Comparison of ENCODE assay signal across 8 cellular contexts in the genomic region with DNA sequence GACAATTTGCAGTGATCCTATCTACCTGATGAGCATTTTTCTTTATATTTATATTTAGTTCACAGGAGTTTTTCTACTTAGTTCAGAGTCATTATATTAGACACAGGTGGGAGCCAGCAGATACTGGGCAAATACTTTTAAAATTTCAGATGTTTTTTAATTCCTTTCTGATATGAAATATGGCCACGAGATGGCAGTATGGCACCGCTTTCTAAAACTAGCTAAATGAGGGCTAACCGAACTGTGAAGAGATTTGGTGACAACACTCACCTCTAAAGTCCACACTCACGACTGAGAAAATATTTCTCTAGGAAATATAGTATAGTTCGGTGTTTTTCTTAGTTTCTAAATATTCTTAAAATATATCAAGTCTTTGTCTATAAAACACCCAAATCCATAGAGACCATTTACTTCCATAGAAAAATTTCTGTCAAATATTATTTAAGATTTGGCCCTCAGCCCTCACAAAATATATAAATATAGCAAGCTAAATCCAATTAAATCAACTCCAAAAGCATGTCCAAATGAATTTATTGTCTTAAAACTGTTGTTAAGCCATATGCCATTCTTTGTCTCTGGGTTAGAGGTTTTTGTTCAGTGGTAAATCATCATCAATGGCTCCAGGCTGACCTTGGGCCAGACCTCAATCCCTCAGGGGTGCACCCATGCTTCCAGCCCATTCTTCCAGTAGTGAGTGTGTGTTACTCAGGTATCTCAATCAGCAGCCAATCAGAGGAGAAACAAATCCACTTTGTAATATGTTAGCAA.
DNase-seq lines count a peak whose midpoint lies in the region; ATAC-seq and TF ChIP-seq lines count a peak whose summit lies in the region.

No MANE protein-coding gene starts in this region.

- WGBS in esophagus squamous epithelium, 2 donors: 2% methylated on average over 5 of the region's 5 CpGs
- 3 to 4% methylated on average over 5 of the region's 5 CpGs for WGBS in thyroid gland, 2 donors

- no peaks in the 10 kb centered on the region for H3K9me2 ChIP-seq in OCI-LY7 (ENCODE audit: insufficient read depth, low read length)

- no peak overlapping the region for H3K4me2 ChIP-seq in OCI-LY7 (ENCODE audit: low read length)

- no peaks in the 10 kb centered on the region for H3K4me1 ChIP-seq in OCI-LY7 (ENCODE audit: insufficient read depth, low read length, poor library complexity, severe bottlenecking)
- H3K4me1 ChIP-seq in esophagus squamous epithelium: no peaks in the 10 kb centered on the region
- H3K4me1 ChIP-seq in neutrophil (ENCODE audit: control insufficient read depth in 1 of 2, insufficient read depth in 1 of 2, low read depth in 1 of 2, low read length in 1 of 2): no peaks in the 10 kb centered on the region
- H3K4me1 ChIP-seq in thyroid gland: no peaks in the 10 kb centered on the region

- no peaks in the 10 kb centered on the region for H4K20me1 ChIP-seq in OCI-LY7 (ENCODE audit: insufficient read depth, low read length)

- intact Hi-C loops in OCI-LY7 (cut with micrococcal nuclease; ENCODE audit: unreplicated experiment) (loop anchor here (1.0 to 5.0 kb wide), 5 partner anchors 109 to 804 kb away; no protein-coding TSS in a partner anchor), esophagus squamous epithelium (cut with DNase I) (loop anchor here (10.0 kb wide), 1 partner anchor 191 kb away; no protein-coding TSS in a partner anchor), thyroid gland (cut with DNase I) (loop anchor here (5.0 to 10.0 kb wide), 3 partner anchors 131 to 789 kb away; no protein-coding TSS in a partner anchor)

- H3K36me3 ChIP-seq in OCI-LY7 (ENCODE audit: insufficient read depth, low read length) (peaks cover 3% of the 10 kb centered on the region; the same call in 1 of the 2 replicates), esophagus squamous epithelium (peaks cover 0 to 81% (median 0%) of the 10 kb centered on the region in 3 donors), neutrophil (peaks cover 61% of the 10 kb centered on the region), thyroid gland (peaks cover 14 to 15% of the 10 kb centered on the region in 2 donors)

- peak; percentile 41 for DNase-seq in COLO668 (lab: John Stamatoyannopoulos, UW; ENCODE audit: unreplicated experiment)
- DNase-seq in HS-5 (ENCODE audit: low read depth): peak; percentile 23
- peak; percentile 78 for DNase-seq in OCI-LY7 (ENCODE audit: low spot score)
- DNase-seq in activated T-cell treated with anti-CD3 and anti-CD28 coated beads for 24 hours (ENCODE audit: low read depth): peak; percentile 58
- DNase-seq in esophagus squamous epithelium (lab: John Stamatoyannopoulos, UW): no peak
- peak; percentile 44 to 68 for DNase-seq in thyroid gland

- H3K79me2 ChIP-seq in OCI-LY7 (ENCODE audit: insufficient read depth, low read depth, low read length): no peaks in the 10 kb centered on the region

- no peaks in the 10 kb centered on the region for H3K9me3 ChIP-seq in OCI-LY7 (ENCODE audit: low read length)
- H3K9me3 ChIP-seq in esophagus squamous epithelium: no peaks in the 10 kb centered on the region
- H3K9me3 ChIP-seq in neutrophil: no peaks in the 10 kb centered on the region
- no peaks in the 10 kb centered on the region for H3K9me3 ChIP-seq in thyroid gland

- no peak overlapping the region for H3K27ac ChIP-seq in OCI-LY7 (ENCODE audit: low read depth, low read length, poor library complexity, severe bottlenecking)
- H3K27ac ChIP-seq in esophagus squamous epithelium: no peak overlapping the region
- no peak overlapping the region for H3K27ac ChIP-seq in neutrophil
- no peak overlapping the region for H3K27ac ChIP-seq in thyroid gland

- no peak overlapping the region for H2AFZ ChIP-seq in OCI-LY7 (ENCODE audit: low read length)

- ATAC-seq in HG03457 (IDR thresholded peaks at IDR 0.05; ENCODE audit: unreplicated experiment): no peak

- TF ChIP-seq POLR2A in esophagus squamous epithelium (IDR thresholded peaks at IDR 0.05): no peak
- no peak for TF ChIP-seq POLR2A in thyroid gland (IDR thresholded peaks at IDR 0.05)

- BruUV-seq in OCI-LY7 (replicated peaks; lab: Mats Ljungman, UMichigan): no TSS peak

- CTCF ChIA-PET in OCI-LY7 (lab: Charles Lee; ENCODE audit: unreplicated experiment): interaction anchor here (0.9 kb wide), 1 partner anchor 194 kb away, joined by 4 read pairs; no protein-coding TSS in a partner anchor

- TF ChIP-seq CTCF in OCI-LY7 (conservative IDR thresholded peaks at IDR 0.05; ENCODE audit: low read length): peak; percentile 95
- peak; percentile 34 to 77 (median 68) for TF ChIP-seq CTCF in esophagus squamous epithelium (IDR thresholded peaks at IDR 0.05)
- peak; percentile 44 for TF ChIP-seq CTCF in neutrophil (IDR thresholded peaks at IDR 0.05)
- peak in 5 of 6 experiments; percentile 48 to 76 (median 73) for TF ChIP-seq CTCF in thyroid gland (IDR thresholded peaks at IDR 0.05)

- POLR2A ChIA-PET in OCI-LY7 (lab: Charles Lee): interaction anchor here (0.7 to 1.2 kb wide), 3 partner anchors 66 to 205 kb away, joined by 3 to 4 read pairs (median 3); no protein-coding TSS in a partner anchor

- H3K27me3 ChIP-seq in esophagus squamous epithelium: no peaks in the 10 kb centered on the region
- H3K27me3 ChIP-seq in neutrophil: no peaks in the 10 kb centered on the region
- H3K27me3 ChIP-seq in thyroid gland: no peaks in the 10 kb centered on the region

- H3K4me3 ChIP-seq in OCI-LY7 (ENCODE audit: low read depth, low read length, poor library complexity, severe bottlenecking) (no peak overlapping the region), esophagus squamous epithelium (no peak overlapping the region), neutrophil (ENCODE audit: low read depth in 1 of 2, low read length in 1 of 2) (no peak overlapping the region), thyroid gland (replicated peaks in 1 of 3) (no peak overlapping the region)

Comparison
In these comparisons a context has a peak if more than half of its experiments do, and no peak if none do; other contexts are left out.
1. CTCF ChIP-seq: peak in every context shown above with its lines; median percentile 95 in OCI-LY7; 73 in thyroid gland; 68 in esophagus squamous epithelium; 44 in neutrophil.